In the genomic region with DNA sequence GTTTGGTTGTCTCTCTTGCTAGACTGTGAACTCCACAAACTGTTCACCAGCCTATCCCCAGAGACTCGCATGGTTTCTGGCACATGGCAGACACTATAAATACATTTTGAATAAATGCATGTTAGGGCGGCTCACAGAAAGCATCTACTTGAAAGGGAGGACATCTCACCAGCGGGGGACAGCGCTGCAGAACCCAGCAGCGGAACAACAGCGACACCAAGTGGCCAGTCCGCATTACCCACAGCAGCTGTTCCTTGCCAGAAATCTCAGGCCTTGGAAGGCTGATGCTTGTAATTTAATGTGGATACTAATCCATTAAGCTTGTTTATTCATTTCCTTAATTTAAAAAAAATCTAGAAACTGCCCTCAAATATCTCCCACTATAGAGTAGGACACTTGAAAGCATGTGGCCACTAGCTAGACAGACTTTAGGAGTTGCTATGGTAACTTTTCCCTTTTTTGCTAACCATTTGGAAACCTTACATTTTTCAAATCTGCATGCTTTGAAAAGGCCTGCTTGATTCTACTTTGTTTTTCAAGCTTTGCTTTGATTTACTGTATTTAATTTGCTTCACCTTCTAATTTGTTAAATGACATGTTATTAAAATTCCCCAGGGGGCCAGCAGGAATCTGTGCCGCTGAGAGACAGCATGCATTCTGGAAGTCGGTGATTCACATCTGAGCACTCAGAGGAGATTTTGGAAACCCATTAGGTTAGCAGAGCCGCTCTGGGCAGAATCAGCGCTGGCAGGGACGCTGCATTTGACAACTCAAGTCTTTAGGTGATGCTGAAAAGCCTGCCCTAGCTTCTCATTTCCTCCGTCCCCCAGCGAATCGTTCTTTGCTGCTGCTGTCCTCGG, we compare ENCODE assay signal across 8 cellular contexts.
DNase-seq lines count a peak whose midpoint lies in the region; ATAC-seq, FAIRE-seq and TF ChIP-seq lines count a peak whose summit lies in the region.

No MANE protein-coding gene starts in this region.

- no peak overlapping the region for H3K4me2 ChIP-seq in H1 (ENCODE audit: insufficient read depth in 1 of 2, low read depth in 2 of 2, low read length in 2 of 2)

- H3K56ac ChIP-seq in H1 (replicated peaks; ENCODE audit: insufficient read length, low read depth, low read length), result no peak overlapping the region

- H2BK5ac ChIP-seq in H1 (ENCODE audit: low read depth, low read length), result no peak overlapping the region

- no peaks in the 10 kb centered on the region for H4K20me1 ChIP-seq in H1 (replicated peaks in 1 of 2; ENCODE audit: control insufficient read depth in 1 of 2, insufficient read depth in 2 of 2, low read length in 2 of 2)

- no peak overlapping the region for H3K18ac ChIP-seq in H1 (ENCODE audit: extremely low read depth, low read length)

- peak; percentile 99 to 100 for TF ChIP-seq RAD21 in H1 (IDR thresholded peaks at IDR 0.05 in 1 of 2, conservative IDR thresholded peaks at IDR 0.05 in 1 of 2; ENCODE audit: low read depth in 2 of 2, low read length in 2 of 2)

- no peaks in the 10 kb centered on the region for H3K79me2 ChIP-seq in H1 (ENCODE audit: control insufficient read depth in 1 of 2, insufficient read depth in 2 of 2, low read length in 2 of 2)

- no peak overlapping the region for H3K9ac ChIP-seq in H1 (replicated peaks in 1 of 4; ENCODE audit: extremely low read depth in 1 of 4, low read depth in 3 of 4, low read length in 3 of 4)

- H3K27me3 ChIP-seq in H1 (replicated peaks in 1 of 4; ENCODE audit: control insufficient read depth in 3 of 4, extremely low read depth in 1 of 4, insufficient read depth in 3 of 4, low read length in 3 of 4), result no peaks in the 10 kb centered on the region

- H2BK20ac ChIP-seq in H1 (ENCODE audit: low read length), result no peak overlapping the region

- H4K5ac ChIP-seq in H1 (ENCODE audit: insufficient read length, low read depth, low read length), result no peak overlapping the region

- peak; percentile 73 for FAIRE-seq in H1 (lab: Jason Lieb, UNC)

- no peak for TF ChIP-seq EP300 in H1 (IDR thresholded peaks at IDR 0.05; ENCODE audit: borderline replicate concordance in 1 of 2, low read depth in 2 of 2, low read length in 2 of 2)

- no peaks in the 10 kb centered on the region for H3K36me3 ChIP-seq in H1 (ENCODE audit: control insufficient read depth in 2 of 4, insufficient read depth in 4 of 4, low read length in 3 of 4)

- peak overlapping the region; percentile 62; the same call in 1 of the 2 replicates for H4K8ac ChIP-seq in H1 (ENCODE audit: extremely low read depth, insufficient read depth, low read length)

- CTCF ChIA-PET in H1 (lab: Charles Lee; ENCODE audit: partially characterized antibody), result interaction anchor here (0.6 to 12.4 kb wide), 52 partner anchors 11 to 1640 kb away, joined by 3 to 164 read pairs (median 4); a partner anchor contains a TSS

- H3K4me3 ChIP-seq in H1 (ENCODE audit: extremely low read depth in 1 of 4, insufficient read depth in 2 of 4, low read depth in 3 of 4, low read length in 4 of 4), result no peak overlapping the region

- 47% methylated on average over 16 of the region's 16 CpGs; no CpG with 5 or more reads in 1 of the 2 experiments for whole genome bisulfite sequencing in H1 (ENCODE audit: extremely low coverage in 1 of 2, insufficient coverage in 1 of 2, insufficient read length in 1 of 2, insufficient replicate concordance in 2 of 2, low coverage in 1 of 2, low lambda C conversion rate in 2 of 2, missing lambda C conversion rate in 1 of 2), 2 experiments

- no peaks in the 10 kb centered on the region for H3K9me3 ChIP-seq in H1 (ENCODE audit: insufficient read depth in 2 of 2, low read depth in 1 of 2, low read length in 1 of 2)

- no peak for TF ChIP-seq POLR2A in H1 (IDR thresholded peaks at IDR 0.05; ENCODE audit: control extremely low read depth in 1 of 2, low read depth in 2 of 2, low read length in 2 of 2)

- peaks cover 0 to 12% (median 2%) of the 10 kb centered on the region in 4 experiments; a peak in 4 of 7 replicates for H3K4me1 ChIP-seq in H1 (replicated peaks in 1 of 4; ENCODE audit: control insufficient read depth in 3 of 4, insufficient read depth in 4 of 4, low read length in 3 of 4)

- H3K79me1 ChIP-seq in H1 (ENCODE audit: low read depth, low read length), result no peaks in the 10 kb centered on the region

- H3K4ac ChIP-seq in H1 (replicated peaks; ENCODE audit: insufficient read length, low read depth, low read length), result no peak overlapping the region

- no peak overlapping the region for H2AK5ac ChIP-seq in H1 (ENCODE audit: low read depth, low read length)

- H2AFZ ChIP-seq in H1 (ENCODE audit: low read length), result peak overlapping the region; percentile 55; the same call in 1 of the 2 replicates

- ATAC-seq in GM19025 (IDR thresholded peaks at IDR 0.05; ENCODE audit: low read depth, unreplicated experiment), result peak; percentile 80
- ATAC-seq in HG03520 (IDR thresholded peaks at IDR 0.05; ENCODE audit: unreplicated experiment), result peak; percentile 65

- peak; percentile 95 to 96 (median 96) for TF ChIP-seq CTCF in H1 (IDR thresholded peaks at IDR 0.05; ENCODE audit: control extremely low read depth in 1 of 3, insufficient read depth in 1 of 3, low read depth in 1 of 3, low read length in 3 of 3)

- H2BK15ac ChIP-seq in H1 (ENCODE audit: low read length), result no peak overlapping the region

- POLR2A ChIA-PET in H1 (lab: Charles Lee; ENCODE audit: partially characterized antibody), result no interaction called here

- no peak overlapping the region for H2BK12ac ChIP-seq in H1 (ENCODE audit: low read depth, low read length)

- peak; percentile 53 to 65 for DNase-seq in AML-193 (lab: John Stamatoyannopoulos, UW)
- peak; percentile 91 for DNase-seq in NCI-H82 (lab: John Stamatoyannopoulos, UW)
- DNase-seq in activated CD8-positive, alpha-beta memory T cell treated with anti-CD3 and anti-CD28 coated beads for 24 hours, result peak; percentile 88
- DNase-seq in H1 (ENCODE audit: low read depth in 1 of 2, low spot score in 2 of 2), result peak; percentile 59 to 85
- peak; percentile 79 for DNase-seq in midbrain (lab: John Stamatoyannopoulos, UW)
- DNase-seq in stimulated activated CD8-positive, alpha-beta memory T cell treated with anti-CD3 and anti-CD28 coated beads, Interleukin-4, amount 100 ng/mL, for 24 hours (ENCODE audit: low read depth), result peak; percentile 65

- H3K14ac ChIP-seq in H1 (ENCODE audit: insufficient read length), result no peak overlapping the region

- no peak overlapping the region for H4K91ac ChIP-seq in H1 (replicated peaks; ENCODE audit: insufficient read length, low read length)

- H3K23ac ChIP-seq in H1 (ENCODE audit: insufficient read length), result no peak overlapping the region

- no peak overlapping the region for H2BK120ac ChIP-seq in H1 (replicated peaks; ENCODE audit: low read depth, low read length)

- H3K27ac ChIP-seq in H1 (ENCODE audit: low read depth, low read length), result no peak overlapping the region

- H3K23me2 ChIP-seq in H1 (ENCODE audit: low read depth, low read length), result no peaks in the 10 kb centered on the region; the same call in 1 of the 2 replicates

TF ChIP-seq in H1, 55 proteins besides CTCF, POLR2A, EP300 and RAD21:
- TF ChIP-seq TEAD4 (IDR thresholded peaks at IDR 0.05; ENCODE audit: low read depth, low read length) (0 out of 2 replicates have a peak, but pooled peaks have one; percentile 6), TCF12 (IDR thresholded peaks at IDR 0.05; ENCODE audit: low read depth, low read length) (0 out of 2 replicates have a peak, but pooled peaks have one; percentile 48), TAF1 (IDR thresholded peaks at IDR 0.05; ENCODE audit: low read depth, low read length) (no peak), YY1 (IDR thresholded peaks at IDR 0.05; ENCODE audit: low read depth, low read length) (0 out of 2 replicates have a peak, but pooled peaks have one; percentile 20), KDM5A (IDR thresholded peaks at IDR 0.05; ENCODE audit: low read length) (0 out of 2 replicates have a peak, but pooled peaks have one; percentile 33), MAFK (IDR thresholded peaks at IDR 0.05; ENCODE audit: low read depth, low read length) (no peak), CREB1 (IDR thresholded peaks at IDR 0.05) (no peak), BACH1 (IDR thresholded peaks at IDR 0.05; ENCODE audit: low read length) (no peak)
- TF ChIP-seq, protein P1, sequence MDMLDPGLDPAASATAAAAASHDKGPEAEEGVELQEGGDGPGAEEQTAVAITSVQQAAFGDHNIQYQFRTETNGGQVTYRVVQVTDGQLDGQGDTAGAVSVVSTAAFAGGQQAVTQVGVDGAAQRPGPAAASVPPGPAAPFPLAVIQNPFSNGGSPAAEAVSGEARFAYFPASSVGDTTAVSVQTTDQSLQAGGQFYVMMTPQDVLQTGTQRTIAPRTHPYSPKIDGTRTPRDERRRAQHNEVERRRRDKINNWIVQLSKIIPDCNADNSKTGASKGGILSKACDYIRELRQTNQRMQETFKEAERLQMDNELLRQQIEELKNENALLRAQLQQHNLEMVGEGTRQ (IDR thresholded peaks at IDR 0.05; ENCODE audit: low read length), result no peak
